ENCODE assay signal across 1 cellular context in genomic region chr3:53495518-53496501, GRCh38.
TF ChIP-seq lines count a peak whose summit lies in the region.

No MANE protein-coding gene starts in this region.

TF ChIP-seq in H1, 55 proteins besides CTCF, POLR2A, EP300 and RAD21 (continued from another document):
- no peak for TF ChIP-seq PHF8 (conservative IDR thresholded peaks at IDR 0.05; ENCODE audit: low read depth, low read length)
- TF ChIP-seq JUND (IDR thresholded peaks at IDR 0.05; ENCODE audit: low read length) = no peak
- no peak for TF ChIP-seq EGR1 (IDR thresholded peaks at IDR 0.05; ENCODE audit: borderline replicate concordance, low read depth, low read length)
- no peak for TF ChIP-seq CREB1 (IDR thresholded peaks at IDR 0.05)
- TF ChIP-seq SIRT6 (IDR thresholded peaks at IDR 0.05; ENCODE audit: low read length) = no peak
- no peak for TF ChIP-seq SRF (IDR thresholded peaks at IDR 0.05; ENCODE audit: low read depth, low read length)
- TF ChIP-seq MAFK (IDR thresholded peaks at IDR 0.05; ENCODE audit: low read depth, low read length) = no peak
- TF ChIP-seq E2F6 (IDR thresholded peaks at IDR 0.05) = peak; percentile 79
- TF ChIP-seq CBX8 (IDR thresholded peaks at IDR 0.05; ENCODE audit: borderline replicate concordance, low read depth, low read length) = no peak
- no peak for TF ChIP-seq POLR2AphosphoS5 (IDR thresholded peaks at IDR 0.05; ENCODE audit: low read depth, low read length)
- no peak for TF ChIP-seq SIX5 (IDR thresholded peaks at IDR 0.05; ENCODE audit: low read depth, low read length)
- peak; percentile 93 for TF ChIP-seq KDM4A (IDR thresholded peaks at IDR 0.05; ENCODE audit: low read depth, low read length, severe bottlenecking)
- TF ChIP-seq YY1 (IDR thresholded peaks at IDR 0.05; ENCODE audit: low read depth, low read length) = no peak
- TF ChIP-seq EZH2 (IDR thresholded peaks at IDR 0.05; ENCODE audit: low read depth, low read length, severe bottlenecking) = peak; percentile 78
- no peak for TF ChIP-seq HDAC6 (IDR thresholded peaks at IDR 0.05; ENCODE audit: low read depth, low read length)
- no peak for TF ChIP-seq CHD2 (IDR thresholded peaks at IDR 0.05; ENCODE audit: low read length)
- TF ChIP-seq BACH1 (IDR thresholded peaks at IDR 0.05; ENCODE audit: low read length) = no peak
- no peak for TF ChIP-seq CEBPB (IDR thresholded peaks at IDR 0.05; ENCODE audit: low read depth, low read length)
- no peak for TF ChIP-seq FOSL1 (IDR thresholded peaks at IDR 0.05; ENCODE audit: insufficient read depth, low read depth, low read length)
- TF ChIP-seq RXRA (IDR thresholded peaks at IDR 0.05; ENCODE audit: insufficient read depth, low read depth, low read length) = no peak
- TF ChIP-seq RNF2 (IDR thresholded peaks at IDR 0.05; ENCODE audit: borderline replicate concordance, low read depth, low read length, missing control alignments, poor library complexity, severe bottlenecking) = no peak
- 0 out of 2 replicates have a peak, but pooled peaks have one; percentile 41 for TF ChIP-seq GABPA (IDR thresholded peaks at IDR 0.05; ENCODE audit: borderline replicate concordance, insufficient read depth, low read length)
- no peak for TF ChIP-seq CTBP2 (IDR thresholded peaks at IDR 0.05; ENCODE audit: borderline replicate concordance, insufficient read depth, insufficient read length, low read length)
- TF ChIP-seq TCF12 (IDR thresholded peaks at IDR 0.05; ENCODE audit: low read depth, low read length) = no peak
- no peak for TF ChIP-seq BRCA1 (IDR thresholded peaks at IDR 0.05; ENCODE audit: low read depth, low read length)
- TF ChIP-seq, protein P1, sequence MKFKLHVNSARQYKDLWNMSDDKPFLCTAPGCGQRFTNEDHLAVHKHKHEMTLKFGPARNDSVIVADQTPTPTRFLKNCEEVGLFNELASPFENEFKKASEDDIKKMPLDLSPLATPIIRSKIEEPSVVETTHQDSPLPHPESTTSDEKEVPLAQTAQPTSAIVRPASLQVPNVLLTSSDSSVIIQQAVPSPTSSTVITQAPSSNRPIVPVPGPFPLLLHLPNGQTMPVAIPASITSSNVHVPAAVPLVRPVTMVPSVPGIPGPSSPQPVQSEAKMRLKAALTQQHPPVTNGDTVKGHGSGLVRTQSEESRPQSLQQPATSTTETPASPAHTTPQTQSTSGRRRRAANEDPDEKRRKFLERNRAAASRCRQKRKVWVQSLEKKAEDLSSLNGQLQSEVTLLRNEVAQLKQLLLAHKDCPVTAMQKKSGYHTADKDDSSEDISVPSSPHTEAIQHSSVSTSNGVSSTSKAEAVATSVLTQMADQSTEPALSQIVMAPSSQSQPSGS (IDR thresholded peaks at IDR 0.05; ENCODE audit: low read length) = no peak
- TF ChIP-seq TAF1 (IDR thresholded peaks at IDR 0.05; ENCODE audit: low read depth, low read length) = no peak
- TF ChIP-seq RBBP5 (IDR thresholded peaks at IDR 0.05; ENCODE audit: borderline replicate concordance, low read depth, low read length) = peak; percentile 40; the same call in 1 of the 2 replicates
- no peak for TF ChIP-seq TEAD4 (IDR thresholded peaks at IDR 0.05; ENCODE audit: low read depth, low read length)
- TF ChIP-seq SP2 (IDR thresholded peaks at IDR 0.05; ENCODE audit: low read length) = no peak
- TF ChIP-seq POU5F1 (IDR thresholded peaks at IDR 0.05; ENCODE audit: low read depth, low read length) = no peak
- TF ChIP-seq KDM5A (IDR thresholded peaks at IDR 0.05; ENCODE audit: low read length) = no peak
- TF ChIP-seq CBX5 (IDR thresholded peaks at IDR 0.05; ENCODE audit: low read depth, low read length) = no peak
- peak; percentile 84 for TF ChIP-seq SUZ12 (IDR thresholded peaks at IDR 0.05; ENCODE audit: low read length)
- TF ChIP-seq SIN3A (conservative IDR thresholded peaks at IDR 0.05 in 1 of 2, IDR thresholded peaks at IDR 0.05 in 1 of 2; ENCODE audit: low read depth in 1 of 2, low read length in 2 of 2) = peak in 1 of 2 experiments; percentile 50; a peak in 1 of 4 replicates
- TF ChIP-seq SP1 (IDR thresholded peaks at IDR 0.05; ENCODE audit: low read depth, low read length) = no peak
- TF ChIP-seq USF2 (IDR thresholded peaks at IDR 0.05; ENCODE audit: low read length) = no peak
- no peak for TF ChIP-seq ZNF274 (IDR thresholded peaks at IDR 0.05; ENCODE audit: borderline replicate concordance, extremely low read depth, low read length)
- no peak for TF ChIP-seq SAP30 (IDR thresholded peaks at IDR 0.05; ENCODE audit: insufficient read depth, insufficient replicate concordance, low read length)
- TF ChIP-seq, protein P2, sequence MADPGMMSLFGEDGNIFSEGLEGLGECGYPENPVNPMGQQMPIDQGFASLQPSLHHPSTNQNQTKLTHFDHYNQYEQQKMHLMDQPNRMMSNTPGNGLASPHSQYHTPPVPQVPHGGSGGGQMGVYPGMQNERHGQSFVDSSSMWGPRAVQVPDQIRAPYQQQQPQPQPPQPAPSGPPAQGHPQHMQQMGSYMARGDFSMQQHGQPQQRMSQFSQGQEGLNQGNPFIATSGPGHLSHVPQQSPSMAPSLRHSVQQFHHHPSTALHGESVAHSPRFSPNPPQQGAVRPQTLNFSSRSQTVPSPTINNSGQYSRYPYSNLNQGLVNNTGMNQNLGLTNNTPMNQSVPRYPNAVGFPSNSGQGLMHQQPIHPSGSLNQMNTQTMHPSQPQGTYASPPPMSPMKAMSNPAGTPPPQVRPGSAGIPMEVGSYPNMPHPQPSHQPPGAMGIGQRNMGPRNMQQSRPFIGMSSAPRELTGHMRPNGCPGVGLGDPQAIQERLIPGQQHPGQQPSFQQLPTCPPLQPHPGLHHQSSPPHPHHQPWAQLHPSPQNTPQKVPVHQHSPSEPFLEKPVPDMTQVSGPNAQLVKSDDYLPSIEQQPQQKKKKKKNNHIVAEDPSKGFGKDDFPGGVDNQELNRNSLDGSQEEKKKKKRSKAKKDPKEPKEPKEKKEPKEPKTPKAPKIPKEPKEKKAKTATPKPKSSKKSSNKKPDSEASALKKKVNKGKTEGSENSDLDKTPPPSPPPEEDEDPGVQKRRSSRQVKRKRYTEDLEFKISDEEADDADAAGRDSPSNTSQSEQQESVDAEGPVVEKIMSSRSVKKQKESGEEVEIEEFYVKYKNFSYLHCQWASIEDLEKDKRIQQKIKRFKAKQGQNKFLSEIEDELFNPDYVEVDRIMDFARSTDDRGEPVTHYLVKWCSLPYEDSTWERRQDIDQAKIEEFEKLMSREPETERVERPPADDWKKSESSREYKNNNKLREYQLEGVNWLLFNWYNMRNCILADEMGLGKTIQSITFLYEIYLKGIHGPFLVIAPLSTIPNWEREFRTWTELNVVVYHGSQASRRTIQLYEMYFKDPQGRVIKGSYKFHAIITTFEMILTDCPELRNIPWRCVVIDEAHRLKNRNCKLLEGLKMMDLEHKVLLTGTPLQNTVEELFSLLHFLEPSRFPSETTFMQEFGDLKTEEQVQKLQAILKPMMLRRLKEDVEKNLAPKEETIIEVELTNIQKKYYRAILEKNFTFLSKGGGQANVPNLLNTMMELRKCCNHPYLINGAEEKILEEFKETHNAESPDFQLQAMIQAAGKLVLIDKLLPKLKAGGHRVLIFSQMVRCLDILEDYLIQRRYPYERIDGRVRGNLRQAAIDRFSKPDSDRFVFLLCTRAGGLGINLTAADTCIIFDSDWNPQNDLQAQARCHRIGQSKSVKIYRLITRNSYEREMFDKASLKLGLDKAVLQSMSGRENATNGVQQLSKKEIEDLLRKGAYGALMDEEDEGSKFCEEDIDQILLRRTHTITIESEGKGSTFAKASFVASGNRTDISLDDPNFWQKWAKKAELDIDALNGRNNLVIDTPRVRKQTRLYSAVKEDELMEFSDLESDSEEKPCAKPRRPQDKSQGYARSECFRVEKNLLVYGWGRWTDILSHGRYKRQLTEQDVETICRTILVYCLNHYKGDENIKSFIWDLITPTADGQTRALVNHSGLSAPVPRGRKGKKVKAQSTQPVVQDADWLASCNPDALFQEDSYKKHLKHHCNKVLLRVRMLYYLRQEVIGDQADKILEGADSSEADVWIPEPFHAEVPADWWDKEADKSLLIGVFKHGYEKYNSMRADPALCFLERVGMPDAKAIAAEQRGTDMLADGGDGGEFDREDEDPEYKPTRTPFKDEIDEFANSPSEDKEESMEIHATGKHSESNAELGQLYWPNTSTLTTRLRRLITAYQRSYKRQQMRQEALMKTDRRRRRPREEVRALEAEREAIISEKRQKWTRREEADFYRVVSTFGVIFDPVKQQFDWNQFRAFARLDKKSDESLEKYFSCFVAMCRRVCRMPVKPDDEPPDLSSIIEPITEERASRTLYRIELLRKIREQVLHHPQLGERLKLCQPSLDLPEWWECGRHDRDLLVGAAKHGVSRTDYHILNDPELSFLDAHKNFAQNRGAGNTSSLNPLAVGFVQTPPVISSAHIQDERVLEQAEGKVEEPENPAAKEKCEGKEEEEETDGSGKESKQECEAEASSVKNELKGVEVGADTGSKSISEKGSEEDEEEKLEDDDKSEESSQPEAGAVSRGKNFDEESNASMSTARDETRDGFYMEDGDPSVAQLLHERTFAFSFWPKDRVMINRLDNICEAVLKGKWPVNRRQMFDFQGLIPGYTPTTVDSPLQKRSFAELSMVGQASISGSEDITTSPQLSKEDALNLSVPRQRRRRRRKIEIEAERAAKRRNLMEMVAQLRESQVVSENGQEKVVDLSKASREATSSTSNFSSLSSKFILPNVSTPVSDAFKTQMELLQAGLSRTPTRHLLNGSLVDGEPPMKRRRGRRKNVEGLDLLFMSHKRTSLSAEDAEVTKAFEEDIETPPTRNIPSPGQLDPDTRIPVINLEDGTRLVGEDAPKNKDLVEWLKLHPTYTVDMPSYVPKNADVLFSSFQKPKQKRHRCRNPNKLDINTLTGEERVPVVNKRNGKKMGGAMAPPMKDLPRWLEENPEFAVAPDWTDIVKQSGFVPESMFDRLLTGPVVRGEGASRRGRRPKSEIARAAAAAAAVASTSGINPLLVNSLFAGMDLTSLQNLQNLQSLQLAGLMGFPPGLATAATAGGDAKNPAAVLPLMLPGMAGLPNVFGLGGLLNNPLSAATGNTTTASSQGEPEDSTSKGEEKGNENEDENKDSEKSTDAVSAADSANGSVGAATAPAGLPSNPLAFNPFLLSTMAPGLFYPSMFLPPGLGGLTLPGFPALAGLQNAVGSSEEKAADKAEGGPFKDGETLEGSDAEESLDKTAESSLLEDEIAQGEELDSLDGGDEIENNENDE (IDR thresholded peaks at IDR 0.05; ENCODE audit: insufficient replicate concordance, low read length) = no peak
